ENCODE assay signal across 11 cellular contexts in the genomic region with DNA sequence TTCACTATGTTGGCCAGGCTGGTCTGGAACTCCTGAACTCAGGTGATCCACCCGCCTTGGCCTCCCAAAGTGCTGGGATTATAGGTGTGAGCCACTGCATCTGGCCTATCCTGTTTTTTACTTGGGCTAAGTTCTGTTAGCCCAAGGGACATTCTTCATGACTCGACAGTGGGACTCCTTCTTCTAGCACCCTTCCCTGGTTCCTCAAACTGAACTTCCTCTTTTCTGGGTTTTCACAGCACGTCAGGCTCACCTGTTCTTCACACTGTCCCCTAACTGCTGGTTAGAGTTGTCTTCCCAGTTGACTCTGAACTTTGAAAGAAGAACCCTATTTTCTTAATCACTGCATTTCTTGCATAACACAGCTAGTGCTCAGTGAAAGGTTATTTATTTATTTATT. TPM values are rescaled to one million over a fixed set of nuclear protein-coding genes. Genes with fewer than 3 reads are reported as not detected.
A peak's percentile ranks its signal among the peaks of the same experiment; 100 is the strongest.
DNase-seq lines count a peak whose midpoint lies in the region; ATAC-seq and TF ChIP-seq lines count a peak whose summit lies in the region.
"Had no signal": no experiment of that assay in that cellular context is flagged by ENCODE, and none has a peak within 500 bp of the region (broad histone marks: within the 10 kb centered on the region; RNA-seq: fewer than 3 reads in every experiment).

No MANE protein-coding gene starts in this region.

- no peak for TF ChIP-seq EP300 in suprapubic skin (IDR thresholded peaks at IDR 0.05)

- no peak for TF ChIP-seq CTCF in suprapubic skin (IDR thresholded peaks at IDR 0.05)

- no peaks in the 10 kb centered on the region for H3K36me3 Mint-ChIP-seq in naive B cell
- H3K36me3 Mint-ChIP-seq: activated naive CD8-positive, alpha-beta T cell treated with anti-CD3 and anti-CD28 coated beads, Interleukin-2, amount 10 ng/mL, durations not matched to agents 7 days and 5 days had no signal

- no peaks in the 10 kb centered on the region for H3K9me3 ChIP-seq in suprapubic skin

- no peaks in the 10 kb centered on the region for H3K27me3 ChIP-seq in suprapubic skin

- peak; percentile 49 to 59 for DNase-seq in Kasumi-1 (lab: John Stamatoyannopoulos, UW)
- DNase-seq in naive B cell: peak; percentile 80
- DNase-seq in NCI-H1105 (lab: John Stamatoyannopoulos, UW): no peak
- DNase-seq in suprapubic skin (ENCODE audit: low spot score in 2 of 2): no peak
- no peak for DNase-seq in superior temporal gyrus (ENCODE audit: extremely low spot score)
- no peak for DNase-seq in DMS 273 (lab: John Stamatoyannopoulos, UW; ENCODE audit: unreplicated experiment)
- DNase-seq: activated naive CD8-positive, alpha-beta T cell treated with anti-CD3 and anti-CD28 coated beads, Interleukin-2, amount 10 ng/mL, durations not matched to agents 7 days and 5 days; right cardiac atrium had no signal

- 78% methylated on average over 2 of the region's 3 CpGs for WGBS in suprapubic skin

- no peaks in the 10 kb centered on the region for H3K4me1 ChIP-seq in suprapubic skin

- peaks cover 29 to 34% (median 30%) of the 10 kb centered on the region in 3 donors for H3K4me1 Mint-ChIP-seq in naive B cell
- H3K4me1 Mint-ChIP-seq: activated naive CD8-positive, alpha-beta T cell treated with anti-CD3 and anti-CD28 coated beads, Interleukin-2, amount 10 ng/mL, durations not matched to agents 7 days and 5 days had no signal

- no peaks in the 10 kb centered on the region for H3K9me3 Mint-ChIP-seq in naive B cell
- H3K9me3 Mint-ChIP-seq: activated naive CD8-positive, alpha-beta T cell treated with anti-CD3 and anti-CD28 coated beads, Interleukin-2, amount 10 ng/mL, durations not matched to agents 7 days and 5 days had no signal

- H3K27me3 Mint-ChIP-seq in naive B cell: peaks cover 0 to 11% (median 9%) of the 10 kb centered on the region in 3 donors

- no peak for TF ChIP-seq POLR2A in suprapubic skin (IDR thresholded peaks at IDR 0.05)

- no peak overlapping the region for H3K4me3 ChIP-seq in suprapubic skin

- H3K27ac ChIP-seq in suprapubic skin: no peak overlapping the region

- H3K4me3 Mint-ChIP-seq in naive B cell: peak overlapping the region in 5 of 8 donors; percentile 45 to 84 (median 72)
- H3K4me3 Mint-ChIP-seq: activated naive CD8-positive, alpha-beta T cell treated with anti-CD3 and anti-CD28 coated beads, Interleukin-2, amount 10 ng/mL, durations not matched to agents 7 days and 5 days had no signal

- H3K36me3 ChIP-seq in suprapubic skin: no peaks in the 10 kb centered on the region

- H3K27ac Mint-ChIP-seq in naive B cell: peak overlapping the region in 4 of 6 donors; percentile 39 to 95 (median 88)
- H3K27ac Mint-ChIP-seq: activated naive CD8-positive, alpha-beta T cell treated with anti-CD3 and anti-CD28 coated beads, Interleukin-2, amount 10 ng/mL, durations not matched to agents 7 days and 5 days had no signal

- ATAC-seq in GM18870 (IDR thresholded peaks at IDR 0.05; ENCODE audit: unreplicated experiment) (peak; percentile 53), GM21737 (IDR thresholded peaks at IDR 0.05; ENCODE audit: unreplicated experiment) (peak; percentile 55), naive B cell (ENCODE audit: low read depth in 2 of 2) (peak; percentile 97 to 98)
- ATAC-seq: right cardiac atrium had no signal

RNA-seq across cellular contexts. Expression of a gene that starts 22.5 kb away (rescaled TPM):
- not detected for polyA plus RNA-seq in naive B cell (ENCODE audit: low read depth in 6 of 6)
- total RNA-seq in suprapubic skin: under 1 TPM in 3 of 4 donors, not detected in 1; 0.19 to 0.56 (median 0.47) TPM
- total RNA-seq: T-helper 2 cell treated with Interferon-gamma antibody and Interleukin-4, amounts not matched to agents 100 ng/mL and 5 ng/mL, for 36 hours had no signal

RNA-seq across cellular contexts. Expression of a gene that starts 24.1 kb away (rescaled TPM):
- polyA plus RNA-seq in naive B cell (ENCODE audit: low read depth in 6 of 6): 10 to 100 TPM; 32.0 to 43.8 (median 33.8) TPM
- 10 to 100 TPM; 34.8 to 72.6 (median 60.4) TPM for total RNA-seq in suprapubic skin

RNA-seq across cellular contexts. Expression of a gene that starts 47.4 kb away (rescaled TPM):
- 1 to 10 TPM in 5 of 6 donors, not detected in 1; 6.4 to 9.5 (median 7.3) TPM for polyA plus RNA-seq in naive B cell (ENCODE audit: low read depth in 6 of 6)
- 10 to 100 TPM; 14.2 to 27.6 (median 19.3) TPM for total RNA-seq in suprapubic skin

Comparison
In these comparisons a context has a peak if more than half of its experiments do, and no peak if none do; other contexts are left out.
1. DNase-seq: peak in Kasumi-1 (2 of 2) and naive B cell (single experiment); none in NCI-H1105 (single experiment), suprapubic skin (0 of 2), superior temporal gyrus (single experiment) and DMS 273 (single experiment).
2. Peak in every context shown above with its lines, with median percentiles within 50 percentile points of each other: ATAC-seq.